12 cellular contexts compared by ENCODE assay signal in the genomic region with DNA sequence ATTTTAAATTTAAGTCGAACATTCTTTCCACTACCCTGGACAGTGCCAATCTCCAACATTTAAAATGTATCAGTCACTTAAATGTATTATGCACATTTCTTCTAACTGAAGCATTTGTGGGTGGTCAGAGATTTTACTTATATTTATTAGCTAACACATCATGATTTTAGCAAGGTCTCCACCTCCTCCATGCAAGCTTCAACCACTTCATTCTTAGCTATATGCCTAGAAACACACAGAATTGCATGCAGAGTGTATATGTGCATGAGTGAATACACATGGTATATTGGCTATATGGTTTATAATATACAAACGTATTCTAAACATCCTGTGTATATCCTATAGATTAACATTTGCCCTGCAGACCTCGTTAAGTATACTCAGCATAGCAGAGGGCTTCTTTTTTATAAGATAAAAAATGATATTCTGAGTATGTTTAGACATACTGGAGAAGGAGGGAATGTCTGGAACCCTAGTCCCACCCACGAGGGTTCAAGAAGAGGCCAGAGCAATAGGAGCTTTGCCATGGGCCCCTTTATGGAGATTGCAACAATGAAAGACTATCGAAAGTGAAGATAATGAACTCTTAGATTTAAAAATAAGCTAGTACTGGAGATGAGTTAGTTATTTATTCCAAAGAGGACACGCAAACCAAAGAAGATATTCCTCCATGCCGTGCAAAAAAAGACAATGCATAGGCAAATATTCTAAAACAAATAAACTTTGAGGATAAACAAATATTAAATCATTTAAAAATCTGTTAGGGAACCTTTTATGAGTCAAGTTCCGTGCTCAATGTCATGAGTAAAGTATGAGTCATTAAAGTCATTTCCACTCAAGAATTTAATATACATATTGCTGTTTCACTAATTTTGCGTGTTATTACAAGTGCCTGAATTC.
DNase-seq lines count a peak whose midpoint lies in the region; ATAC-seq and TF ChIP-seq lines count a peak whose summit lies in the region.
"Had no signal": no experiment of that assay in that cellular context is flagged by ENCODE, and none has a peak within 500 bp of the region (broad histone marks: within the 10 kb centered on the region; RNA-seq: fewer than 3 reads in every experiment).

No MANE protein-coding gene starts in this region.

- H3K4me2 ChIP-seq in PC-9, result peak overlapping the region; percentile 33; the same call in 1 of the 2 replicates
- H3K4me2 ChIP-seq in osteoblast (ENCODE audit: insufficient read depth, low read length), result peak overlapping the region; percentile 45
- H3K4me2 ChIP-seq: neural progenitor cell had no signal

- H3K9me3 ChIP-seq in PC-9 (ENCODE audit: insufficient read depth, low read depth), result no peaks in the 10 kb centered on the region
- H3K9me3 ChIP-seq in osteoblast (ENCODE audit: low read depth, low read length), result no peaks in the 10 kb centered on the region
- no peaks in the 10 kb centered on the region for H3K9me3 ChIP-seq in A673 (ENCODE audit: low read depth, low read length, poor library complexity, severe bottlenecking)
- no peaks in the 10 kb centered on the region for H3K9me3 ChIP-seq in mucosa of descending colon
- H3K9me3 ChIP-seq: lower lobe of right lung had no signal

- H4K20me1 ChIP-seq in PC-9 (ENCODE audit: insufficient read depth), result no peaks in the 10 kb centered on the region
- no peaks in the 10 kb centered on the region for H4K20me1 ChIP-seq in osteoblast (ENCODE audit: insufficient read depth, low read length)

- no peaks in the 10 kb centered on the region for H3K36me3 ChIP-seq in PC-9 (ENCODE audit: low read depth)
- H3K36me3 ChIP-seq in osteoblast (ENCODE audit: insufficient read depth, low read length), result no peaks in the 10 kb centered on the region
- no peaks in the 10 kb centered on the region for H3K36me3 ChIP-seq in A673 (ENCODE audit: insufficient read depth, low read length, poor library complexity, severe bottlenecking)
- no peaks in the 10 kb centered on the region for H3K36me3 ChIP-seq in mucosa of descending colon (ENCODE audit: low read depth)
- H3K36me3 ChIP-seq: lower lobe of right lung, neural progenitor cell had no signal

- CTCF ChIA-PET in PC-9 (lab: Charles Lee) (interaction anchor here (0.7 kb wide), 1 partner anchor 414 kb away, joined by 4 read pairs; no protein-coding TSS in a partner anchor), A673 (lab: Charles Lee) (no interaction called here)

- BruUV-seq in PC-9 (replicated peaks; lab: Mats Ljungman, UMichigan), result no TSS peak
- no TSS peak for BruUV-seq in A673 (replicated peaks; lab: Mats Ljungman, UMichigan)

- no peak overlapping the region for H3K27ac ChIP-seq in PC-9
- H3K27ac ChIP-seq in osteoblast (ENCODE audit: low read depth, low read length), result peak overlapping the region; percentile 18
- no peak overlapping the region for H3K27ac ChIP-seq in A673 (ENCODE audit: low read depth, low read length, poor library complexity, severe bottlenecking)
- H3K27ac ChIP-seq: lower lobe of right lung, neural progenitor cell had no signal

- H3K4me3 ChIP-seq in PC-9, result no peak overlapping the region
- no peak overlapping the region for H3K4me3 ChIP-seq in osteoblast (ENCODE audit: insufficient read depth, low read length)
- no peak overlapping the region for H3K4me3 ChIP-seq in A673 (ENCODE audit: low read depth, low read length, poor library complexity, severe bottlenecking)
- H3K4me3 ChIP-seq in mucosa of descending colon, result no peak overlapping the region
- H3K4me3 ChIP-seq: lower lobe of right lung, neural progenitor cell had no signal

- H2AFZ ChIP-seq in PC-9 (no peak overlapping the region), osteoblast (ENCODE audit: low read length) (no peak overlapping the region)
- H2AFZ ChIP-seq: neural progenitor cell had no signal

- intact Hi-C loops in PC-9 (cut with micrococcal nuclease; ENCODE audit: unreplicated experiment), result no loop called here
- intact Hi-C loops in A673 (cut with micrococcal nuclease; ENCODE audit: unreplicated experiment), result no loop called here
- intact Hi-C loops in mucosa of descending colon (cut with DNase I, micrococcal nuclease), result no loop called here

- no peaks in the 10 kb centered on the region for H3K9me2 ChIP-seq in PC-9 (ENCODE audit: insufficient read depth)

- no peaks in the 10 kb centered on the region for H3F3A ChIP-seq in PC-9 (ENCODE audit: insufficient read depth, low read depth)

- H3K27me3 ChIP-seq in PC-9 (ENCODE audit: insufficient read depth, low read depth), result peaks cover 11% of the 10 kb centered on the region; the same call in 1 of the 2 replicates
- H3K27me3 ChIP-seq in osteoblast (ENCODE audit: insufficient read depth, low read length), result no peaks in the 10 kb centered on the region
- H3K27me3 ChIP-seq in A673 (replicated peaks; ENCODE audit: insufficient read depth, low read depth, low read length, poor library complexity), result peaks cover 3% of the 10 kb centered on the region
- H3K27me3 ChIP-seq: neural progenitor cell had no signal

- DNase-seq in EL, result peak; percentile 77
- DNase-seq in PC-9, result no peak
- DNase-seq in dermis blood vessel endothelial cell, result peak; percentile 61
- DNase-seq in osteoblast (ENCODE audit: insufficient read length, low spot score, missing footprints), result peak; percentile 84
- no peak for DNase-seq in A673 (ENCODE audit: low spot score)
- no peak for DNase-seq in hypothalamus (lab: John Stamatoyannopoulos, UW)
- no peak for DNase-seq in mucosa of descending colon
- DNase-seq: activated CD4-positive, alpha-beta memory T cell treated with anti-CD3 and anti-CD28 coated beads for 36 hours; lower lobe of right lung; NCI-H446 had no signal

- peaks cover 10% of the 10 kb centered on the region for H3K4me1 ChIP-seq in PC-9 (replicated peaks; ENCODE audit: insufficient read depth)
- peaks cover 12% of the 10 kb centered on the region for H3K4me1 ChIP-seq in osteoblast (ENCODE audit: insufficient read depth, low read length)
- H3K4me1 ChIP-seq in A673 (ENCODE audit: insufficient read depth, low read length, poor library complexity, severe bottlenecking), result no peaks in the 10 kb centered on the region
- no peaks in the 10 kb centered on the region for H3K4me1 ChIP-seq in mucosa of descending colon (ENCODE audit: low read depth)
- H3K4me1 ChIP-seq: lower lobe of right lung had no signal

- POLR2A ChIA-PET in PC-9 (lab: Charles Lee; ENCODE audit: unreplicated experiment), result no interaction called here
- POLR2A ChIA-PET in A673 (lab: Charles Lee; ENCODE audit: low non-redundant PET), result no interaction called here

- ATAC-seq in mucosa of descending colon, result no peak
- ATAC-seq in HG02798 (IDR thresholded peaks at IDR 0.05; ENCODE audit: poor library complexity, unreplicated experiment), result no peak
- ATAC-seq: lower lobe of right lung had no signal

- H3K79me2 ChIP-seq in PC-9 (ENCODE audit: low read depth), result no peaks in the 10 kb centered on the region
- no peaks in the 10 kb centered on the region for H3K79me2 ChIP-seq in osteoblast (ENCODE audit: insufficient read depth, low read length)

- TF ChIP-seq CTCF in PC-9 (conservative IDR thresholded peaks at IDR 0.05) (no peak), osteoblast (IDR thresholded peaks at IDR 0.05; ENCODE audit: extremely low read depth, low read depth, low read length) (no peak), A673 (conservative IDR thresholded peaks at IDR 0.05; ENCODE audit: low read depth, low read length) (no peak), mucosa of descending colon (IDR thresholded peaks at IDR 0.05) (no peak)

Comparison
In these comparisons a context has a peak if more than half of its experiments do, and no peak if none do; other contexts are left out.
1. DNase-seq: peak in EL (single experiment), dermis blood vessel endothelial cell (single experiment) and osteoblast (single experiment); none in PC-9 (0 of 2), A673 (single experiment), hypothalamus (0 of 51) and mucosa of descending colon (0 of 3).